32 cellular contexts compared by ENCODE assay signal in the genomic region with DNA sequence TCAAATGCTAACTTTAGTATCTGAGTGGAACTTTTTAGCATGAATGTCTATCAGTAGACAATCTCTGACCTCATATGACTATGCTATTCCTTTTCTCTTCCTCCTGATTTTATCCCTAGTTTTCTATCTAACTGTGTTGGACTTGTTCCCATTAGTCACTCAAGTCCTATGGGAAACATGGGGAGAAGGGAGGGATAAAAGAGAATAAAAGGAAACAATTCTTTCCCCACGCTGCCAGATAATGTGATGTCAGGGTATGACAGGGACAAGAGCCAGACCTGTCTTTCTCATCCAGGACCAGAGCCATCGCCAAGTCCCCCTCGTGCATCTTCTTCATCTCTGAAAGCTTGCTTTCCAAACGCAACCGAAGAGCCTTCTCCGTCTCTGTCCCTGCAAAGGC.
"Had no signal": no experiment of that assay in that cellular context is flagged by ENCODE, and none has a peak within 500 bp of the region (broad histone marks: within the 10 kb centered on the region; RNA-seq: fewer than 3 reads in every experiment).

No MANE protein-coding gene starts in this region.

- H3K27ac Mint-ChIP-seq: activated B cell treated with CpG ODN at 0.5 μM for 24 hours; activated CD4-positive, alpha-beta memory T cell treated with anti-CD3 and anti-CD28 coated beads for 36 hours; activated CD4-positive, alpha-beta T cell treated with anti-CD3 and anti-CD28 coated beads, Interleukin-2, amount 10 ng/mL, durations not matched to agents 24 days and 14 days; activated CD8-positive, alpha-beta T cell treated with anti-CD3 and anti-CD28 coated beads for 36 hours; activated naive CD4-positive, alpha-beta T cell treated with anti-CD3 and anti-CD28 coated beads for 36 hours; activated naive CD4-positive, alpha-beta T cell treated with anti-CD3 and anti-CD28 coated beads, Interleukin-2, amount 50 U/mL, for 72 hours; activated naive CD8-positive, alpha-beta T cell treated with anti-CD3 and anti-CD28 coated beads for 36 hours; activated T-helper 1 cell treated with anti-CD3 and anti-CD28 coated beads, Interleukin-12 subunit alpha, Interleukin-12 subunit beta, Interleukin-2, Interleukin-4 antibody, amounts not matched to agents 30 ng/mL and 10 ng/mL and 1 ng/mL, durations not matched to agents 14 hours and 24 hours and 36 hours; activated T-helper 17 cell treated with anti-CD3 and anti-CD28 coated beads, Interleukin-2, amount 50 U/mL, for 72 hours; T-helper 17 cell had no signal

- DNase-seq: activated B cell treated with CpG ODN at 0.5 μM for 24 hours; activated CD4-positive, alpha-beta memory T cell treated with anti-CD3 and anti-CD28 coated beads for 36 hours; activated CD4-positive, alpha-beta T cell treated with anti-CD3 and anti-CD28 coated beads for 4 hours; activated CD4-positive, alpha-beta T cell treated with anti-CD3 and anti-CD28 coated beads, Interleukin-2, amount 10 ng/mL, durations not matched to agents 24 days and 14 days; activated CD4-positive, alpha-beta T cell treated with anti-CD3 and anti-CD28 coated beads, Interleukin-2, amount 50 U/mL, for 1 hour; activated CD4-positive, alpha-beta T cell treated with anti-CD3 and anti-CD28 coated beads, Interleukin-2, amount 50 U/mL, for 4 hours; activated CD4-positive, CD25-positive, alpha-beta regulatory T cell treated with anti-CD3 and anti-CD28 coated beads, Interleukin-2, amount 50 U/mL, for 72 hours; activated CD8-positive, alpha-beta memory T cell treated with anti-CD3 and anti-CD28 coated beads, Interleukin-2, amount 50 U/mL, for 4 hours; activated CD8-positive, alpha-beta T cell treated with anti-CD3 and anti-CD28 coated beads for 36 hours; activated effector memory CD4-positive, alpha-beta T cell treated with anti-CD3 and anti-CD28 coated beads, Interleukin-2, amount 50 U/mL, for 16 hours; activated gamma-delta T cell treated with Interleukin-2 at 50 U/mL for 16 hours; activated naive CD4-positive, alpha-beta T cell; activated naive CD4-positive, alpha-beta T cell treated with anti-CD3 and anti-CD28 coated beads for 36 hours; activated naive CD4-positive, alpha-beta T cell treated with anti-CD3 and anti-CD28 coated beads, Interleukin-2, amount 50 U/mL, for 16 hours; activated naive CD8-positive, alpha-beta T cell treated with anti-CD3 and anti-CD28 coated beads for 36 hours; activated T-cell treated with anti-CD3 and anti-CD28 coated beads for 4 hours; activated T-cell treated with anti-CD3 and anti-CD28 coated beads, Interleukin-2, amount 50 U/mL, for 1 hour; activated T-cell treated with anti-CD3 and anti-CD28 coated beads, Interleukin-2, amount 50 U/mL, for 4 hours; activated T-cell treated with anti-CD3 and anti-CD28 coated beads, Interleukin-2, amount 50 U/mL, for 72 hours; adrenal gland; amniotic stem cell; aorta; body of pancreas; brain microvascular endothelial cell; central memory CD4-positive, alpha-beta T cell; cerebellar nuclear complex; T-helper 17 cell; T-helper 9 cell had no signal

- H3K9me3 ChIP-seq: adrenal gland, body of pancreas, breast epithelium had no signal

- H3K27ac ChIP-seq: adrenal gland, body of pancreas, brain microvascular endothelial cell, breast epithelium had no signal

- H3K4me3 Mint-ChIP-seq: activated B cell treated with CpG ODN at 0.5 μM for 24 hours; activated CD4-positive, alpha-beta memory T cell treated with anti-CD3 and anti-CD28 coated beads for 36 hours; activated CD4-positive, alpha-beta T cell treated with anti-CD3 and anti-CD28 coated beads, Interleukin-2, amount 10 ng/mL, durations not matched to agents 24 days and 14 days; activated CD8-positive, alpha-beta T cell treated with anti-CD3 and anti-CD28 coated beads for 36 hours; activated naive CD4-positive, alpha-beta T cell treated with anti-CD3 and anti-CD28 coated beads for 36 hours; activated naive CD8-positive, alpha-beta T cell treated with anti-CD3 and anti-CD28 coated beads for 36 hours; activated T-cell treated with anti-CD3 and anti-CD28 coated beads, Interleukin-2, amount 50 U/mL, for 4 hours; activated T-cell treated with anti-CD3 and anti-CD28 coated beads, Interleukin-2, amount 50 U/mL, for 72 hours; activated T-helper 1 cell treated with anti-CD3 and anti-CD28 coated beads, Interleukin-12 subunit alpha, Interleukin-12 subunit beta, Interleukin-2, Interleukin-4 antibody, amounts not matched to agents 30 ng/mL and 10 ng/mL and 1 ng/mL, durations not matched to agents 14 hours and 24 hours and 36 hours; activated T-helper 17 cell treated with anti-CD3 and anti-CD28 coated beads, Interleukin-2, amount 50 U/mL, for 72 hours; T-helper 17 cell had no signal

- H3K4me1 ChIP-seq: body of pancreas, breast epithelium had no signal

- H3K27me3 ChIP-seq: adrenal gland, body of pancreas, brain microvascular endothelial cell, breast epithelium had no signal

- H3K9me3 Mint-ChIP-seq: activated B cell treated with CpG ODN at 0.5 μM for 24 hours; activated CD4-positive, alpha-beta memory T cell treated with anti-CD3 and anti-CD28 coated beads for 36 hours; activated CD4-positive, alpha-beta T cell treated with anti-CD3 and anti-CD28 coated beads, Interleukin-2, amount 10 ng/mL, durations not matched to agents 24 days and 14 days; activated CD8-positive, alpha-beta T cell treated with anti-CD3 and anti-CD28 coated beads for 36 hours; activated naive CD4-positive, alpha-beta T cell treated with anti-CD3 and anti-CD28 coated beads for 36 hours; activated naive CD4-positive, alpha-beta T cell treated with anti-CD3 and anti-CD28 coated beads, Interleukin-2, amount 50 U/mL, for 72 hours; activated naive CD8-positive, alpha-beta T cell treated with anti-CD3 and anti-CD28 coated beads for 36 hours; activated T-cell treated with anti-CD3 and anti-CD28 coated beads, Interleukin-2, amount 50 U/mL, for 4 hours; activated T-cell treated with anti-CD3 and anti-CD28 coated beads, Interleukin-2, amount 50 U/mL, for 72 hours; activated T-helper 1 cell treated with anti-CD3 and anti-CD28 coated beads, Interleukin-12 subunit alpha, Interleukin-12 subunit beta, Interleukin-2, Interleukin-4 antibody, amounts not matched to agents 30 ng/mL and 10 ng/mL and 1 ng/mL, durations not matched to agents 14 hours and 24 hours and 36 hours; activated T-helper 17 cell treated with anti-CD3 and anti-CD28 coated beads, Interleukin-2, amount 50 U/mL, for 72 hours had no signal

- H3K4me3 ChIP-seq: adrenal gland, body of pancreas, breast epithelium had no signal

- H3K4me1 Mint-ChIP-seq: activated B cell treated with CpG ODN at 0.5 μM for 24 hours had no signal

- H3K36me3 ChIP-seq: breast epithelium had no signal

- H3K27me3 Mint-ChIP-seq: activated B cell treated with CpG ODN at 0.5 μM for 24 hours; activated CD4-positive, alpha-beta memory T cell treated with anti-CD3 and anti-CD28 coated beads for 36 hours; activated CD4-positive, alpha-beta T cell treated with anti-CD3 and anti-CD28 coated beads, Interleukin-2, amount 10 ng/mL, durations not matched to agents 24 days and 14 days; activated CD8-positive, alpha-beta T cell treated with anti-CD3 and anti-CD28 coated beads for 36 hours; activated naive CD8-positive, alpha-beta T cell treated with anti-CD3 and anti-CD28 coated beads for 36 hours; activated T-helper 17 cell treated with anti-CD3 and anti-CD28 coated beads, Interleukin-2, amount 50 U/mL, for 72 hours; T-helper 17 cell had no signal

- ATAC-seq: activated CD8-positive, alpha-beta T cell treated with anti-CD3 and anti-CD28 coated beads for 36 hours; activated naive CD4-positive, alpha-beta T cell treated with anti-CD3 and anti-CD28 coated beads, Interleukin-2, amount 50 U/mL, for 72 hours; activated T-cell treated with anti-CD3 and anti-CD28 coated beads, Interleukin-2, amount 50 U/mL, for 4 hours; activated T-cell treated with anti-CD3 and anti-CD28 coated beads, Interleukin-2, amount 50 U/mL, for 72 hours; activated T-helper 17 cell treated with anti-CD3 and anti-CD28 coated beads, Interleukin-2, amount 50 U/mL, for 72 hours; body of pancreas; T-helper 17 cell had no signal
